In genomic region chr10:69619626-69620025, GRCh38 we compare ENCODE assay signal across 9 cellular contexts. TPM values are rescaled to one million over a fixed set of nuclear protein-coding genes. Genes with fewer than 3 reads are reported as not detected.
"Had no signal": no experiment of that assay in that cellular context is flagged by ENCODE, and none has a peak within 500 bp of the region (broad histone marks: within the 10 kb centered on the region; RNA-seq: fewer than 3 reads in every experiment).

No MANE protein-coding gene starts in this region.

- FAIRE-seq: G401.6, GM12878, GM12891, GM12892, GM18507, GM19239 had no signal

- H3K4me3 ChIP-seq: GM12878 had no signal

- DNase-seq: GDM1, GF-D8 had no signal

- ATAC-seq: GM12878 had no signal

RNA-seq across cellular contexts. Expression of gene NEUROG3, which starts 46.4 kb away (rescaled TPM):
- total RNA-seq: G401, GM12878 had no signal
- polyA plus RNA-seq: GM12878 had no signal
